In the genomic region with DNA sequence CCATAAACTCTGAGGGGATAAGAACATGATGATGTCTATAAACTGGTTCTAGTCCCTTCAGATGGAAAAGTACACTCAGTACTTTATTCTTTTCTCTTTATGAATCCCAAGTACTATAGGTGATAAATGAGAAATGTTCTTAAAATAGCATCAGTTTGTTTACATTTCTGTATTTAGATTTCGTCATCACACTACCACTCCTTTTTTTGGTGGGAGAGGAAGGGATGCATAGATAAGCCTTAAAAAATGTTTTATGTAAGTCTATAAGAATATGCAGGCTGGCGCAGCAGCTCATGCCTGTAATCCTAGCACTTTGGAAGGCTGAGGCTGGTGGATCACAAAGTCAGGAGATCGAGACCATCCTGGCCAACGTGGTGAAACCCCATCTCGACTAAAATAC, we compare ENCODE assay signal across 23 cellular contexts.
"Had no signal": no experiment of that assay in that cellular context is flagged by ENCODE, and none has a peak within 500 bp of the region (broad histone marks: within the 10 kb centered on the region; RNA-seq: fewer than 3 reads in every experiment).

No MANE protein-coding gene starts in this region.

- H3K4me3 ChIP-seq: adrenal gland, breast epithelium, hepatocyte, left ventricle myocardium inferior, prostate gland, spleen, upper lobe of left lung had no signal

- FAIRE-seq: astrocyte had no signal

- H3K4me1 ChIP-seq: adrenal gland, breast epithelium, left ventricle myocardium inferior, prostate gland had no signal

- ATAC-seq: activated CD4-positive, CD25-positive, alpha-beta regulatory T cell treated with anti-CD3 and anti-CD28 coated beads, Interleukin-2, amount 50 U/mL, for 24 hours; activated CD8-positive, alpha-beta memory T cell treated with anti-CD3 and anti-CD28 coated beads, Interleukin-2, amount 10 ng/mL, durations not matched to agents 7 days and 5 days; activated CD8-positive, alpha-beta T cell treated with anti-CD3 and anti-CD28 coated beads for 36 hours; activated naive CD4-positive, alpha-beta T cell treated with anti-CD3 and anti-CD28 coated beads, Interleukin-2, amount 50 U/mL, for 72 hours; natural killer cell; stimulated activated naive CD8-positive, alpha-beta T cell treated with anti-CD3 and anti-CD28 coated beads, Interleukin-15, Interleukin-2, amounts not matched to agents 100 U/mL and 50 U/mL, for 24 hours had no signal

- H3K27me3 ChIP-seq: adrenal gland, breast epithelium, hepatocyte, spleen, upper lobe of left lung had no signal

- H3K79me2 ChIP-seq: hepatocyte had no signal

- H3K27ac ChIP-seq: adrenal gland, breast epithelium, hepatocyte, left ventricle myocardium inferior, prostate gland, spleen, VCaP had no signal

- DNase-seq: activated CD4-positive, alpha-beta T cell treated with anti-CD3 and anti-CD28 coated beads, Interleukin-2, amount 10 ng/mL, durations not matched to agents 24 days and 14 days; activated CD8-positive, alpha-beta memory T cell treated with anti-CD3 and anti-CD28 coated beads, Interleukin-2, amount 10 ng/mL, durations not matched to agents 7 days and 5 days; activated CD8-positive, alpha-beta T cell treated with anti-CD3 and anti-CD28 coated beads for 36 hours; activated T-cell treated with anti-CD3 and anti-CD28 coated beads for 4 hours; adrenal gland; cortex of kidney; endodermal cell; foreskin melanocyte; immature natural killer cell; kidney glomerular epithelial cell; left ventricle myocardium inferior; natural killer cell; spleen; stimulated activated CD4-positive, alpha-beta T cell treated with anti-CD3 and anti-CD28 coated beads, Interleukin-4, amount 100 ng/mL, for 24 hours; stimulated activated naive CD8-positive, alpha-beta T cell treated with anti-CD3 and anti-CD28 coated beads, Interleukin-15, Interleukin-2, amounts not matched to agents 100 U/mL and 50 U/mL, for 24 hours; upper lobe of left lung had no signal

- H3K4me2 ChIP-seq: hepatocyte had no signal

- H2AFZ ChIP-seq: hepatocyte had no signal

- H3K9me3 ChIP-seq: adrenal gland, breast epithelium, left ventricle myocardium inferior, prostate gland, spleen, upper lobe of left lung had no signal

- H3K36me3 ChIP-seq: prostate gland had no signal
